26 cellular contexts compared by ENCODE assay signal in the genomic region with DNA sequence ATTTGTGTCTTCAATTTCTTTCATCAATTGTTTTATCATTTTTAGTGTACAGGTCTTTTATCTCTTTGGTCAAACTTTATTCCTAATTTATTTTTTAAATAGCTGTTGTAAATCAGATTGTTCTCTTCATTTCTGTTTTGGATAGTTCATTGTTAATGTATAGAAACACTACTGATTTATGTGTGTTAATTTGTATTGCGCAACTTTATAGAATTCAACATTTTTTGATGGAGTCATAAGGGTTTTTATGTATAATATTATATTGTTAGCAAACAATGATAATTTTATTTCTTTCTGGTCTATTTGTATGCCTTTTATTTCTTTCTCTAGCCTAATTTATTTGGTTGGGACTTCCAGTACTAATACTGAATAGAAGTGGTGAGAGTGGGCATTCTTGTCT.
"Had no signal": no experiment of that assay in that cellular context is flagged by ENCODE, and none has a peak within 500 bp of the region (broad histone marks: within the 10 kb centered on the region; RNA-seq: fewer than 3 reads in every experiment).

No MANE protein-coding gene starts in this region.

- ATAC-seq: natural killer cell; sciatic nerve; stimulated activated effector memory CD8-positive, alpha-beta T cell treated with anti-CD3 and anti-CD28 coated beads, Interleukin-12 subunit alpha, Interleukin-12 subunit beta, amount 100 ng/mL, for 72 hours; upper lobe of right lung had no signal

- H3K9me3 Mint-ChIP-seq: stimulated activated effector memory CD8-positive, alpha-beta T cell treated with anti-CD3 and anti-CD28 coated beads, Interleukin-12 subunit alpha, Interleukin-12 subunit beta, amount 100 ng/mL, for 72 hours had no signal

- H3K36me3 ChIP-seq: neural progenitor cell, neutrophil, right atrium auricular region, upper lobe of right lung had no signal

- H3K9me3 ChIP-seq: neutrophil, suprapubic skin, tibial artery, upper lobe of right lung had no signal

- H3K4me1 Mint-ChIP-seq: immature natural killer cell; mesothelial cell of epicardium; naive B cell; natural killer cell; stimulated activated effector memory CD8-positive, alpha-beta T cell treated with anti-CD3 and anti-CD28 coated beads, Interleukin-12 subunit alpha, Interleukin-12 subunit beta, amount 100 ng/mL, for 72 hours had no signal

- H3K4me1 ChIP-seq: left ventricle myocardium inferior, parathyroid adenoma, right atrium auricular region, suprapubic skin, tibial artery, upper lobe of right lung had no signal

- H3K4me3 ChIP-seq: left ventricle myocardium inferior, lung, neural progenitor cell, right atrium auricular region, skin epidermis, suprapubic skin, thoracic aorta, tibial artery, upper lobe of right lung had no signal

- H3K4me3 Mint-ChIP-seq: immature natural killer cell; mesothelial cell of epicardium; natural killer cell; nephron progenitor cell; neural progenitor cell; stimulated activated effector memory CD8-positive, alpha-beta T cell treated with anti-CD3 and anti-CD28 coated beads, Interleukin-12 subunit alpha, Interleukin-12 subunit beta, amount 100 ng/mL, for 72 hours; stimulated activated naive CD8-positive, alpha-beta T cell treated with anti-CD3 and anti-CD28 coated beads, Interleukin-15, Interleukin-2, amounts not matched to agents 100 ng/mL and 50 ng/mL, for 24 hours had no signal

- DNase-seq: hypothalamus; immature natural killer cell; left ventricle myocardium inferior; mesendoderm; naive B cell; natural killer cell; nephron progenitor cell; stimulated activated CD4-positive, alpha-beta T cell treated with anti-CD3 and anti-CD28 coated beads, Interleukin-12 subunit alpha, Interleukin-12 subunit beta, amount 100 ng/mL, for 4 hours; stimulated activated CD4-positive, alpha-beta T cell treated with anti-CD3 and anti-CD28 coated beads, Interleukin-4, amount 100 ng/mL, for 24 hours; stimulated activated naive CD4-positive, alpha-beta T cell; tibial artery; trophoblast cell; upper lobe of right lung had no signal

- H3K27me3 ChIP-seq: neural progenitor cell, neutrophil, right atrium auricular region, suprapubic skin, tibial artery, upper lobe of right lung had no signal

- FAIRE-seq: urothelium cell line had no signal

- H3K27me3 Mint-ChIP-seq: naive B cell; stimulated activated naive CD8-positive, alpha-beta T cell treated with anti-CD3 and anti-CD28 coated beads, Interleukin-15, Interleukin-2, amounts not matched to agents 100 ng/mL and 50 ng/mL, for 24 hours had no signal

- H3K27ac Mint-ChIP-seq: immature natural killer cell; mesothelial cell of epicardium; naive B cell; natural killer cell; nephron progenitor cell; neural progenitor cell; stimulated activated effector memory CD8-positive, alpha-beta T cell treated with anti-CD3 and anti-CD28 coated beads, Interleukin-12 subunit alpha, Interleukin-12 subunit beta, amount 100 ng/mL, for 72 hours; stimulated activated naive CD8-positive, alpha-beta T cell treated with anti-CD3 and anti-CD28 coated beads, Interleukin-15, Interleukin-2, amounts not matched to agents 100 ng/mL and 50 ng/mL, for 24 hours had no signal

- H3K4me2 ChIP-seq: neural progenitor cell had no signal

- H2AFZ ChIP-seq: neural progenitor cell, parathyroid adenoma had no signal

- H3K27ac ChIP-seq: left ventricle myocardium inferior, neural progenitor cell, neutrophil, parathyroid adenoma, right atrium auricular region, skin epidermis, suprapubic skin, thoracic aorta, tibial artery, upper lobe of right lung had no signal

- H3K9ac ChIP-seq: neural progenitor cell, parathyroid adenoma had no signal

- H3K36me3 Mint-ChIP-seq: neural progenitor cell; stimulated activated effector memory CD8-positive, alpha-beta T cell treated with anti-CD3 and anti-CD28 coated beads, Interleukin-12 subunit alpha, Interleukin-12 subunit beta, amount 100 ng/mL, for 72 hours had no signal

- H3K79me2 ChIP-seq: parathyroid adenoma had no signal
